1 cellular context compared by ENCODE assay signal in genomic region chr5:10498350-10498749, GRCh38.
TF ChIP-seq lines count a peak whose summit lies in the region.

No MANE protein-coding gene starts in this region.

TF ChIP-seq in K562, 482 proteins besides CTCF, POLR2A, EP300 and RAD21 (continued from another document):
- TF ChIP-seq, protein P1, sequence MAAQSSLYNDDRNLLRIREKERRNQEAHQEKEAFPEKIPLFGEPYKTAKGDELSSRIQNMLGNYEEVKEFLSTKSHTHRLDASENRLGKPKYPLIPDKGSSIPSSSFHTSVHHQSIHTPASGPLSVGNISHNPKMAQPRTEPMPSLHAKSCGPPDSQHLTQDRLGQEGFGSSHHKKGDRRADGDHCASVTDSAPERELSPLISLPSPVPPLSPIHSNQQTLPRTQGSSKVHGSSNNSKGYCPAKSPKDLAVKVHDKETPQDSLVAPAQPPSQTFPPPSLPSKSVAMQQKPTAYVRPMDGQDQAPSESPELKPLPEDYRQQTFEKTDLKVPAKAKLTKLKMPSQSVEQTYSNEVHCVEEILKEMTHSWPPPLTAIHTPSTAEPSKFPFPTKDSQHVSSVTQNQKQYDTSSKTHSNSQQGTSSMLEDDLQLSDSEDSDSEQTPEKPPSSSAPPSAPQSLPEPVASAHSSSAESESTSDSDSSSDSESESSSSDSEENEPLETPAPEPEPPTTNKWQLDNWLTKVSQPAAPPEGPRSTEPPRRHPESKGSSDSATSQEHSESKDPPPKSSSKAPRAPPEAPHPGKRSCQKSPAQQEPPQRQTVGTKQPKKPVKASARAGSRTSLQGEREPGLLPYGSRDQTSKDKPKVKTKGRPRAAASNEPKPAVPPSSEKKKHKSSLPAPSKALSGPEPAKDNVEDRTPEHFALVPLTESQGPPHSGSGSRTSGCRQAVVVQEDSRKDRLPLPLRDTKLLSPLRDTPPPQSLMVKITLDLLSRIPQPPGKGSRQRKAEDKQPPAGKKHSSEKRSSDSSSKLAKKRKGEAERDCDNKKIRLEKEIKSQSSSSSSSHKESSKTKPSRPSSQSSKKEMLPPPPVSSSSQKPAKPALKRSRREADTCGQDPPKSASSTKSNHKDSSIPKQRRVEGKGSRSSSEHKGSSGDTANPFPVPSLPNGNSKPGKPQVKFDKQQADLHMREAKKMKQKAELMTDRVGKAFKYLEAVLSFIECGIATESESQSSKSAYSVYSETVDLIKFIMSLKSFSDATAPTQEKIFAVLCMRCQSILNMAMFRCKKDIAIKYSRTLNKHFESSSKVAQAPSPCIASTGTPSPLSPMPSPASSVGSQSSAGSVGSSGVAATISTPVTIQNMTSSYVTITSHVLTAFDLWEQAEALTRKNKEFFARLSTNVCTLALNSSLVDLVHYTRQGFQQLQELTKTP (IDR thresholded peaks at IDR 0.05; ENCODE audit: low read depth in 1 of 2, partially characterized antibody in 2 of 2): no peak
- TF ChIP-seq, protein P2, sequence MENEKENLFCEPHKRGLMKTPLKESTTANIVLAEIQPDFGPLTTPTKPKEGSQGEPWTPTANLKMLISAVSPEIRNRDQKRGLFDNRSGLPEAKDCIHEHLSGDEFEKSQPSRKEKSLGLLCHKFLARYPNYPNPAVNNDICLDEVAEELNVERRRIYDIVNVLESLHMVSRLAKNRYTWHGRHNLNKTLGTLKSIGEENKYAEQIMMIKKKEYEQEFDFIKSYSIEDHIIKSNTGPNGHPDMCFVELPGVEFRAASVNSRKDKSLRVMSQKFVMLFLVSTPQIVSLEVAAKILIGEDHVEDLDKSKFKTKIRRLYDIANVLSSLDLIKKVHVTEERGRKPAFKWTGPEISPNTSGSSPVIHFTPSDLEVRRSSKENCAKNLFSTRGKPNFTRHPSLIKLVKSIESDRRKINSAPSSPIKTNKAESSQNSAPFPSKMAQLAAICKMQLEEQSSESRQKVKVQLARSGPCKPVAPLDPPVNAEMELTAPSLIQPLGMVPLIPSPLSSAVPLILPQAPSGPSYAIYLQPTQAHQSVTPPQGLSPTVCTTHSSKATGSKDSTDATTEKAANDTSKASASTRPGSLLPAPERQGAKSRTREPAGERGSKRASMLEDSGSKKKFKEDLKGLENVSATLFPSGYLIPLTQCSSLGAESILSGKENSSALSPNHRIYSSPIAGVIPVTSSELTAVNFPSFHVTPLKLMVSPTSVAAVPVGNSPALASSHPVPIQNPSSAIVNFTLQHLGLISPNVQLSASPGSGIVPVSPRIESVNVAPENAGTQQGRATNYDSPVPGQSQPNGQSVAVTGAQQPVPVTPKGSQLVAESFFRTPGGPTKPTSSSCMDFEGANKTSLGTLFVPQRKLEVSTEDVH (IDR thresholded peaks at IDR 0.05; ENCODE audit: low read depth, partially characterized antibody): no peak
- TF ChIP-seq ZNF263 (CRISPR knock-in tag; IDR thresholded peaks at IDR 0.05; ENCODE audit: borderline replicate concordance): no peak
- no peak for TF ChIP-seq RBM34 (IDR thresholded peaks at IDR 0.05; ENCODE audit: borderline replicate concordance, insufficient read depth, low read length)
- peak; percentile 76 for TF ChIP-seq L3MBTL2 (IDR thresholded peaks at IDR 0.05)
- TF ChIP-seq, protein P3, sequence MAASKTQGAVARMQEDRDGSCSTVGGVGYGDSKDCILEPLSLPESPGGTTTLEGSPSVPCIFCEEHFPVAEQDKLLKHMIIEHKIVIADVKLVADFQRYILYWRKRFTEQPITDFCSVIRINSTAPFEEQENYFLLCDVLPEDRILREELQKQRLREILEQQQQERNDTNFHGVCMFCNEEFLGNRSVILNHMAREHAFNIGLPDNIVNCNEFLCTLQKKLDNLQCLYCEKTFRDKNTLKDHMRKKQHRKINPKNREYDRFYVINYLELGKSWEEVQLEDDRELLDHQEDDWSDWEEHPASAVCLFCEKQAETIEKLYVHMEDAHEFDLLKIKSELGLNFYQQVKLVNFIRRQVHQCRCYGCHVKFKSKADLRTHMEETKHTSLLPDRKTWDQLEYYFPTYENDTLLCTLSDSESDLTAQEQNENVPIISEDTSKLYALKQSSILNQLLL (CRISPR knock-in tag; IDR thresholded peaks at IDR 0.05; ENCODE audit: borderline replicate concordance): no peak
- TF ChIP-seq, protein P4, sequence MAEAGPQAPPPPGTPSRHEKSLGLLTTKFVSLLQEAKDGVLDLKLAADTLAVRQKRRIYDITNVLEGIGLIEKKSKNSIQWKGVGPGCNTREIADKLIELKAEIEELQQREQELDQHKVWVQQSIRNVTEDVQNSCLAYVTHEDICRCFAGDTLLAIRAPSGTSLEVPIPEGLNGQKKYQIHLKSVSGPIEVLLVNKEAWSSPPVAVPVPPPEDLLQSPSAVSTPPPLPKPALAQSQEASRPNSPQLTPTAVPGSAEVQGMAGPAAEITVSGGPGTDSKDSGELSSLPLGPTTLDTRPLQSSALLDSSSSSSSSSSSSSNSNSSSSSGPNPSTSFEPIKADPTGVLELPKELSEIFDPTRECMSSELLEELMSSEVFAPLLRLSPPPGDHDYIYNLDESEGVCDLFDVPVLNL (CRISPR knock-in tag; IDR thresholded peaks at IDR 0.05; ENCODE audit: low read depth): no peak
- TF ChIP-seq CSDE1 (IDR thresholded peaks at IDR 0.05): no peak
- TF ChIP-seq HDAC1 (IDR thresholded peaks at IDR 0.05): no peak
- no peak for TF ChIP-seq RERE (CRISPR knock-in tag; IDR thresholded peaks at IDR 0.05; ENCODE audit: borderline replicate concordance)
- TF ChIP-seq, protein P5, sequence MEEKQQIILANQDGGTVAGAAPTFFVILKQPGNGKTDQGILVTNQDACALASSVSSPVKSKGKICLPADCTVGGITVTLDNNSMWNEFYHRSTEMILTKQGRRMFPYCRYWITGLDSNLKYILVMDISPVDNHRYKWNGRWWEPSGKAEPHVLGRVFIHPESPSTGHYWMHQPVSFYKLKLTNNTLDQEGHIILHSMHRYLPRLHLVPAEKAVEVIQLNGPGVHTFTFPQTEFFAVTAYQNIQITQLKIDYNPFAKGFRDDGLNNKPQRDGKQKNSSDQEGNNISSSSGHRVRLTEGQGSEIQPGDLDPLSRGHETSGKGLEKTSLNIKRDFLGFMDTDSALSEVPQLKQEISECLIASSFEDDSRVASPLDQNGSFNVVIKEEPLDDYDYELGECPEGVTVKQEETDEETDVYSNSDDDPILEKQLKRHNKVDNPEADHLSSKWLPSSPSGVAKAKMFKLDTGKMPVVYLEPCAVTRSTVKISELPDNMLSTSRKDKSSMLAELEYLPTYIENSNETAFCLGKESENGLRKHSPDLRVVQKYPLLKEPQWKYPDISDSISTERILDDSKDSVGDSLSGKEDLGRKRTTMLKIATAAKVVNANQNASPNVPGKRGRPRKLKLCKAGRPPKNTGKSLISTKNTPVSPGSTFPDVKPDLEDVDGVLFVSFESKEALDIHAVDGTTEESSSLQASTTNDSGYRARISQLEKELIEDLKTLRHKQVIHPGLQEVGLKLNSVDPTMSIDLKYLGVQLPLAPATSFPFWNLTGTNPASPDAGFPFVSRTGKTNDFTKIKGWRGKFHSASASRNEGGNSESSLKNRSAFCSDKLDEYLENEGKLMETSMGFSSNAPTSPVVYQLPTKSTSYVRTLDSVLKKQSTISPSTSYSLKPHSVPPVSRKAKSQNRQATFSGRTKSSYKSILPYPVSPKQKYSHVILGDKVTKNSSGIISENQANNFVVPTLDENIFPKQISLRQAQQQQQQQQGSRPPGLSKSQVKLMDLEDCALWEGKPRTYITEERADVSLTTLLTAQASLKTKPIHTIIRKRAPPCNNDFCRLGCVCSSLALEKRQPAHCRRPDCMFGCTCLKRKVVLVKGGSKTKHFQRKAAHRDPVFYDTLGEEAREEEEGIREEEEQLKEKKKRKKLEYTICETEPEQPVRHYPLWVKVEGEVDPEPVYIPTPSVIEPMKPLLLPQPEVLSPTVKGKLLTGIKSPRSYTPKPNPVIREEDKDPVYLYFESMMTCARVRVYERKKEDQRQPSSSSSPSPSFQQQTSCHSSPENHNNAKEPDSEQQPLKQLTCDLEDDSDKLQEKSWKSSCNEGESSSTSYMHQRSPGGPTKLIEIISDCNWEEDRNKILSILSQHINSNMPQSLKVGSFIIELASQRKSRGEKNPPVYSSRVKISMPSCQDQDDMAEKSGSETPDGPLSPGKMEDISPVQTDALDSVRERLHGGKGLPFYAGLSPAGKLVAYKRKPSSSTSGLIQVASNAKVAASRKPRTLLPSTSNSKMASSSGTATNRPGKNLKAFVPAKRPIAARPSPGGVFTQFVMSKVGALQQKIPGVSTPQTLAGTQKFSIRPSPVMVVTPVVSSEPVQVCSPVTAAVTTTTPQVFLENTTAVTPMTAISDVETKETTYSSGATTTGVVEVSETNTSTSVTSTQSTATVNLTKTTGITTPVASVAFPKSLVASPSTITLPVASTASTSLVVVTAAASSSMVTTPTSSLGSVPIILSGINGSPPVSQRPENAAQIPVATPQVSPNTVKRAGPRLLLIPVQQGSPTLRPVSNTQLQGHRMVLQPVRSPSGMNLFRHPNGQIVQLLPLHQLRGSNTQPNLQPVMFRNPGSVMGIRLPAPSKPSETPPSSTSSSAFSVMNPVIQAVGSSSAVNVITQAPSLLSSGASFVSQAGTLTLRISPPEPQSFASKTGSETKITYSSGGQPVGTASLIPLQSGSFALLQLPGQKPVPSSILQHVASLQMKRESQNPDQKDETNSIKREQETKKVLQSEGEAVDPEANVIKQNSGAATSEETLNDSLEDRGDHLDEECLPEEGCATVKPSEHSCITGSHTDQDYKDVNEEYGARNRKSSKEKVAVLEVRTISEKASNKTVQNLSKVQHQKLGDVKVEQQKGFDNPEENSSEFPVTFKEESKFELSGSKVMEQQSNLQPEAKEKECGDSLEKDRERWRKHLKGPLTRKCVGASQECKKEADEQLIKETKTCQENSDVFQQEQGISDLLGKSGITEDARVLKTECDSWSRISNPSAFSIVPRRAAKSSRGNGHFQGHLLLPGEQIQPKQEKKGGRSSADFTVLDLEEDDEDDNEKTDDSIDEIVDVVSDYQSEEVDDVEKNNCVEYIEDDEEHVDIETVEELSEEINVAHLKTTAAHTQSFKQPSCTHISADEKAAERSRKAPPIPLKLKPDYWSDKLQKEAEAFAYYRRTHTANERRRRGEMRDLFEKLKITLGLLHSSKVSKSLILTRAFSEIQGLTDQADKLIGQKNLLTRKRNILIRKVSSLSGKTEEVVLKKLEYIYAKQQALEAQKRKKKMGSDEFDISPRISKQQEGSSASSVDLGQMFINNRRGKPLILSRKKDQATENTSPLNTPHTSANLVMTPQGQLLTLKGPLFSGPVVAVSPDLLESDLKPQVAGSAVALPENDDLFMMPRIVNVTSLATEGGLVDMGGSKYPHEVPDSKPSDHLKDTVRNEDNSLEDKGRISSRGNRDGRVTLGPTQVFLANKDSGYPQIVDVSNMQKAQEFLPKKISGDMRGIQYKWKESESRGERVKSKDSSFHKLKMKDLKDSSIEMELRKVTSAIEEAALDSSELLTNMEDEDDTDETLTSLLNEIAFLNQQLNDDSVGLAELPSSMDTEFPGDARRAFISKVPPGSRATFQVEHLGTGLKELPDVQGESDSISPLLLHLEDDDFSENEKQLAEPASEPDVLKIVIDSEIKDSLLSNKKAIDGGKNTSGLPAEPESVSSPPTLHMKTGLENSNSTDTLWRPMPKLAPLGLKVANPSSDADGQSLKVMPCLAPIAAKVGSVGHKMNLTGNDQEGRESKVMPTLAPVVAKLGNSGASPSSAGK (IDR thresholded peaks at IDR 0.05): peak; percentile 48
- no peak for TF ChIP-seq MAFG (tag; conservative IDR thresholded peaks at IDR 0.05)
- TF ChIP-seq SP2 (IDR thresholded peaks at IDR 0.05; ENCODE audit: extremely low read depth, low read depth, low read length, poor library complexity, severe bottlenecking): no peak
- no peak for TF ChIP-seq ZNF655 (CRISPR knock-in tag; IDR thresholded peaks at IDR 0.05)
- no peak for TF ChIP-seq U2AF1 (optimal IDR thresholded peaks at IDR 0.05; ENCODE audit: low read depth, low read length)
- TF ChIP-seq STAG1 (CRISPR knock-in tag; IDR thresholded peaks at IDR 0.05; ENCODE audit: borderline replicate concordance): no peak
- TF ChIP-seq SMAD4 (CRISPR knock-in tag; conservative IDR thresholded peaks at IDR 0.05): peak; percentile 52; the same call in 1 of the 2 replicates
- no peak for TF ChIP-seq ARNT (IDR thresholded peaks at IDR 0.05)
